8 cellular contexts compared by ENCODE assay signal in genomic region chr13:72782717-72783116, GRCh38. TPM values are rescaled to one million over a fixed set of nuclear protein-coding genes. Genes with fewer than 3 reads are reported as not detected.
DNase-seq lines count a peak whose midpoint lies in the region; ATAC-seq lines count a peak whose summit lies in the region.

No MANE protein-coding gene starts in this region.

- peak overlapping the region; percentile 100 for H3K4me3 Mint-ChIP-seq in central memory CD8-positive, alpha-beta T cell

- H3K27me3 Mint-ChIP-seq in central memory CD8-positive, alpha-beta T cell: no peaks in the 10 kb centered on the region

- ATAC-seq in central memory CD8-positive, alpha-beta T cell (replicated peaks; ENCODE audit: extremely low read depth, poor library complexity, severe bottlenecking): no peak
- ATAC-seq in left lobe of liver (no peak), GM21381 (IDR thresholded peaks at IDR 0.05; ENCODE audit: unreplicated experiment) (no peak)

- in situ Hi-C loops in Caki2 (cut with HindIII; ENCODE audit: low pct_unique_long_range_greater_than_20kb, low sequenced_read_pairs): no loop called here

- no peaks in the 10 kb centered on the region for H3K9me3 Mint-ChIP-seq in central memory CD8-positive, alpha-beta T cell

- peak; percentile 12 for DNase-seq in Caki2 (ENCODE audit: low read depth)
- peak; percentile 38 for DNase-seq in NAMALWA (ENCODE audit: low spot score)
- no peak for DNase-seq in central memory CD8-positive, alpha-beta T cell (ENCODE audit: low spot score in 2 of 2)
- peak; percentile 20 for DNase-seq in myocyte (ENCODE audit: low read depth)
- no peak for DNase-seq in left lobe of liver (ENCODE audit: low spot score)
- DNase-seq in OCI-M2 (lab: John Stamatoyannopoulos, UW; ENCODE audit: unreplicated experiment): no peak
- DNase-seq in activated gamma-delta T cell treated with Interleukin-2 at 50 U/mL for 16 hours: no peak

- peaks cover 63% of the 10 kb centered on the region for H3K4me1 Mint-ChIP-seq in central memory CD8-positive, alpha-beta T cell

- H3K27ac Mint-ChIP-seq in central memory CD8-positive, alpha-beta T cell (ENCODE audit: low read depth): peak overlapping the region; percentile 98

- peaks cover 29% of the 10 kb centered on the region for H3K36me3 Mint-ChIP-seq in central memory CD8-positive, alpha-beta T cell (ENCODE audit: insufficient read depth)

RNA-seq across cellular contexts. Expression of gene PIBF1, which starts 0.8 kb away (rescaled TPM):
- 5.5 and 9.9 TPM in 2 replicates for total RNA-seq in Caki2 (2014; rRNA removed; shearing (Covaris generic); ENCODE audit: low replicate concordance)
- 17.5 and 19.6 TPM in 2 replicates for total RNA-seq in myocyte
- 7.1 TPM for polyA plus RNA-seq in myocyte (2012)
- 6.5 TPM for total RNA-seq in left lobe of liver

RNA-seq across cellular contexts. Expression of gene DIS3, which starts 1.0 kb away (rescaled TPM):
- 10.6 and 18.4 TPM in 2 replicates for total RNA-seq in Caki2 (2014; rRNA removed; shearing (Covaris generic); ENCODE audit: low replicate concordance)
- 29.0 and 31.4 TPM in 2 replicates for total RNA-seq in myocyte
- 8.6 TPM for polyA plus RNA-seq in myocyte (2012)
- 13.8 TPM for total RNA-seq in left lobe of liver

RNA-seq across cellular contexts. Expression of gene BORA, which starts 55.0 kb away (rescaled TPM):
- total RNA-seq in Caki2 (2014; rRNA removed; shearing (Covaris generic); ENCODE audit: low replicate concordance): 13.0 and 14.0 TPM in 2 replicates
- total RNA-seq in myocyte (3.7 and 7.4 TPM in 2 replicates), left lobe of liver (1.1 TPM)
- 0.87 TPM for polyA plus RNA-seq in myocyte (2012)

RNA-seq across cellular contexts. Expression of gene MZT1, which starts 55.3 kb away (rescaled TPM):
- 29.8 and 39.4 TPM in 2 replicates for total RNA-seq in Caki2 (2014; rRNA removed; shearing (Covaris generic); ENCODE audit: low replicate concordance)
- total RNA-seq in myocyte (28.6 and 36.0 TPM in 2 replicates), left lobe of liver (1.4 TPM)
- polyA plus RNA-seq in myocyte (2012): 9.9 TPM

Comparison
In these comparisons a context has a peak if more than half of its experiments do, and no peak if none do; other contexts are left out.
1. DNase-seq: peak in Caki2 (single experiment), NAMALWA (single experiment) and myocyte (single experiment); none in central memory CD8-positive, alpha-beta T cell (0 of 2), left lobe of liver (single experiment), OCI-M2 (single experiment) and activated gamma-delta T cell treated with Interleukin-2 at 50 U/mL for 16 hours (single experiment).